8 cellular contexts compared by ENCODE assay signal in genomic region chr7:106071999-106072714, GRCh38. TPM values are rescaled to one million over a fixed set of nuclear protein-coding genes. Genes with fewer than 3 reads are reported as not detected.
DNase-seq lines count a peak whose midpoint lies in the region; ATAC-seq and TF ChIP-seq lines count a peak whose summit lies in the region.

No MANE protein-coding gene starts in this region.

- H3K27ac ChIP-seq in DND-41 (ENCODE audit: low read length) = peak overlapping the region; percentile 100
- peak overlapping the region; percentile 81 for H3K27ac ChIP-seq in left ventricle myocardium inferior (replicated peaks)
- H3K27ac ChIP-seq in transverse colon = peak overlapping the region; percentile 80 to 93 (median 87)

- DNase-seq in DND-41 (no peak), HuH-7 (ENCODE audit: low spot score) (peak; percentile 40), left ventricle myocardium inferior (no peak), transverse colon (peak; percentile 53), glomerular visceral epithelial cell (ENCODE audit: extremely low spot score) (no peak)

- no peaks in the 10 kb centered on the region for H4K20me1 ChIP-seq in DND-41 (ENCODE audit: insufficient read depth, low read length)

- H3K4me2 ChIP-seq in DND-41 (ENCODE audit: insufficient read depth, low read length) = peak overlapping the region; percentile 72

- H3K79me2 ChIP-seq in DND-41 (ENCODE audit: insufficient read depth, low read length) = no peaks in the 10 kb centered on the region

- H3K4me1 ChIP-seq in DND-41 (ENCODE audit: insufficient read depth, low read length) (peaks cover 65% of the 10 kb centered on the region), left ventricle myocardium inferior (peaks cover 82% of the 10 kb centered on the region), transverse colon (peaks cover 17 to 52% (median 36%) of the 10 kb centered on the region in 4 donors)

- no peak for TF ChIP-seq EP300 in transverse colon (IDR thresholded peaks at IDR 0.05; ENCODE audit: low read depth)

- ATAC-seq in DND-41 (ENCODE audit: insufficient read depth, low read depth) = peak; percentile 15
- peak; percentile 32 for ATAC-seq in SK-N-SH treated with all-trans-retinoic acid at 6 μM for 48 hours
- ATAC-seq in HG03108 (IDR thresholded peaks at IDR 0.05; ENCODE audit: unreplicated experiment) = no peak
- no peak for ATAC-seq in HG02981 (IDR thresholded peaks at IDR 0.05; ENCODE audit: unreplicated experiment)

- no peaks in the 10 kb centered on the region for H3K36me3 ChIP-seq in DND-41 (ENCODE audit: insufficient read depth, low read length)
- H3K36me3 ChIP-seq in left ventricle myocardium inferior = no peaks in the 10 kb centered on the region
- H3K36me3 ChIP-seq in transverse colon = no peaks in the 10 kb centered on the region

- H3K9me3 ChIP-seq in DND-41 (ENCODE audit: insufficient read depth, low read length, severe bottlenecking) (no peaks in the 10 kb centered on the region), left ventricle myocardium inferior (replicated peaks) (no peaks in the 10 kb centered on the region), transverse colon (no peaks in the 10 kb centered on the region)

- no peaks in the 10 kb centered on the region for H3K27me3 ChIP-seq in DND-41 (ENCODE audit: insufficient read depth, low read length, poor library complexity)
- no peaks in the 10 kb centered on the region for H3K27me3 ChIP-seq in left ventricle myocardium inferior (ENCODE audit: low read depth)
- no peaks in the 10 kb centered on the region for H3K27me3 ChIP-seq in transverse colon

- intact Hi-C loops in left ventricle myocardium inferior (cut with micrococcal nuclease) = no loop called here
- intact Hi-C loops in transverse colon (cut with DNase I; ENCODE audit: low total_unique reads) = loop anchor here (5.0 kb wide), 1 partner anchor 40 kb away; the partner anchor contains the start of gene SYPL1

- in situ Hi-C loops in transverse colon (cut with MboI; ENCODE audit: low pct_ligation_motif_present in 1 of 4, low pct_unique_long_range_greater_than_20kb in 1 of 4, low sequenced_read_pairs in 3 of 4) = no loop called here

- peak overlapping the region; percentile 62 for H3K9ac ChIP-seq in DND-41 (ENCODE audit: low read depth, low read length)

- 14 to 31% methylated on average over 7 to 9 of the region's 9 CpGs for WGBS in transverse colon (ENCODE audit: low coverage in 1 of 2), 2 donors

- TF ChIP-seq POLR2A in transverse colon (IDR thresholded peaks at IDR 0.05) = no peak

- H3K4me3 ChIP-seq in DND-41 (ENCODE audit: low read depth in 1 of 2, low read length in 2 of 2) (peak overlapping the region in 1 of 2 experiments; percentile 56; a peak in 2 of 4 replicates), left ventricle myocardium inferior (no peak overlapping the region), transverse colon (no peak overlapping the region)

- TF ChIP-seq CTCF in DND-41 (IDR thresholded peaks at IDR 0.05; ENCODE audit: borderline replicate concordance, extremely low read depth, low read length, poor library complexity, severe bottlenecking) (no peak), left ventricle myocardium inferior (IDR thresholded peaks at IDR 0.05; ENCODE audit: borderline replicate concordance) (no peak), transverse colon (IDR thresholded peaks at IDR 0.05) (no peak)

- H2AFZ ChIP-seq in DND-41 (ENCODE audit: low read depth, low read length) = peak overlapping the region; percentile 70

TF ChIP-seq in SK-N-SH treated with all-trans-retinoic acid at 6 μM for 48 hours, 23 proteins besides CTCF, POLR2A, EP300 and RAD21:
- TF ChIP-seq TSHZ2 (CRISPR knock-in tag; IDR thresholded peaks at IDR 0.05) (peak; percentile 59), ISL1 (CRISPR knock-in tag; IDR thresholded peaks at IDR 0.05) (peak; percentile 47; the same call in 1 of the 2 replicates), ZNF8 (CRISPR knock-in tag; IDR thresholded peaks at IDR 0.05) (no peak), TCF4 (CRISPR knock-in tag; IDR thresholded peaks at IDR 0.05; ENCODE audit: borderline replicate concordance) (peak; percentile 45; the same call in 1 of the 2 replicates)

RNA-seq across cellular contexts. Expression of gene SYPL1, which starts 40.0 kb away (rescaled TPM):
- total RNA-seq in left ventricle myocardium inferior (83.6 TPM), transverse colon (10 to 100 TPM; 36.7 to 81.8 (median 59.5) TPM)

Comparison
In these comparisons a context has a peak if more than half of its experiments do, and no peak if none do; other contexts are left out.
1. ATAC-seq: peak in DND-41 (single experiment) and SK-N-SH treated with all-trans-retinoic acid at 6 μM for 48 hours (single experiment); none in HG03108 (single experiment) and HG02981 (single experiment).
2. DNase-seq: peak in HuH-7 (single experiment) and transverse colon (single experiment); none in DND-41 (single experiment), left ventricle myocardium inferior (single experiment) and glomerular visceral epithelial cell (single experiment).
3. Peak in every context shown above with its lines, with median percentiles within 50 percentile points of each other: H3K27ac ChIP-seq.